13 cellular contexts compared by ENCODE assay signal in the genomic region with DNA sequence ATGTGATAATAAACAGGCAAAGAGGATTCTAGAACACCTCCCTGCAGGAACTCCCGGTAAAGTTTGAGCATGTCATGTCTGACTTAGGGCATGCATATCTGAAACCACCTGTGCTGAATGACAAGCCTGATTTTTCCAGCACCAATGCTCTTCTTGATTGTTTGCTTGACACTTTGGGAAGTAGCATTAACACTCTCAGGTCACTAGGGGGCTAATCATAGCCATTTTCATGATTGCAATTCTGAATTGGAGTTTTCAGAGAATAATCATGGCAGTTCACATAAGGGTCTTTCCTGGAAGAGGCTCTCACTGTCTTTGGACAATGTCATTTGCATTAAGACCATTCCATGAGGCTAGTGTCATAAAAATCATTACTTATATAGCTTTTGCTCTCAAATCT.
A peak's percentile ranks its signal among the peaks of the same experiment; 100 is the strongest.
DNase-seq lines count a peak whose midpoint lies in the region; ATAC-seq and TF ChIP-seq lines count a peak whose summit lies in the region.
"Had no signal": no experiment of that assay in that cellular context is flagged by ENCODE, and none has a peak within 500 bp of the region (broad histone marks: within the 10 kb centered on the region; RNA-seq: fewer than 3 reads in every experiment).

No MANE protein-coding gene starts in this region.

- ATAC-seq in DND-41 (ENCODE audit: insufficient read depth, low read depth) (no peak), HCT116 (no peak), left lung (peak; percentile 29), HG03139 (IDR thresholded peaks at IDR 0.05; ENCODE audit: unreplicated experiment) (no peak)

- RAD21 ChIA-PET in HCT116 (lab: Charles Lee; ENCODE audit: low non-redundant PET in 1 of 2, low total read pairs in 2 of 2, uncharacterized antibody in 2 of 2, unreplicated experiment in 2 of 2): no interaction called here

- 57 to 92% methylated on average over 1 of the region's 1 CpG for WGBS in sigmoid colon, 2 donors

- intact Hi-C loops in HCT116 (cut with micrococcal nuclease): loop anchor here (10.0 kb wide), 1 partner anchor 490 kb away; no protein-coding TSS in a partner anchor
- intact Hi-C loops in left lung (cut with DNase I): no loop called here
- intact Hi-C loops in sigmoid colon (cut with DNase I): no loop called here

- H3K27me3 ChIP-seq in DND-41 (ENCODE audit: insufficient read depth, low read length, poor library complexity) (no peaks in the 10 kb centered on the region), HCT116 (ENCODE audit: insufficient read depth, low read length) (no peaks in the 10 kb centered on the region), left lung (no peaks in the 10 kb centered on the region), sigmoid colon (no peaks in the 10 kb centered on the region)

- DNase-seq in DND-41 (no peak), HCT116 (ENCODE audit: low read depth, low spot score) (no peak), astrocyte of the cerebellum (ENCODE audit: low read depth) (no peak), left lung (no peak), sigmoid colon (no peak), COLO668 (lab: John Stamatoyannopoulos, UW; ENCODE audit: unreplicated experiment) (no peak)
- DNase-seq: activated CD8-positive, alpha-beta memory T cell treated with anti-CD3 and anti-CD28 coated beads, Interleukin-2, amount 50 U/mL, for 48 hours; cerebellar nuclear complex; head of caudate nucleus; NCI-H1694; stimulated activated CD4-positive, alpha-beta T cell treated with anti-CD3 and anti-CD28 coated beads, Interleukin-1b, Interleukin-23, amount 100 ng/mL, for 48 hours had no signal

- POLR2A ChIA-PET in HCT116 (lab: Charles Lee): no interaction called here

- no peak for TF ChIP-seq POLR2A in HCT116 (IDR thresholded peaks at IDR 0.05; ENCODE audit: borderline replicate concordance, extremely low read depth, insufficient read depth, insufficient read length)
- no peak for TF ChIP-seq POLR2A in sigmoid colon (IDR thresholded peaks at IDR 0.05)

- H3K36me3 ChIP-seq in DND-41 (ENCODE audit: insufficient read depth, low read length) (no peaks in the 10 kb centered on the region), HCT116 (ENCODE audit: control insufficient read depth in 1 of 2, insufficient read depth in 2 of 2, low read length in 2 of 2) (no peaks in the 10 kb centered on the region), left lung (no peaks in the 10 kb centered on the region), sigmoid colon (no peaks in the 10 kb centered on the region)

- H3K79me2 ChIP-seq in DND-41 (ENCODE audit: insufficient read depth, low read length) (no peaks in the 10 kb centered on the region), HCT116 (ENCODE audit: insufficient read depth, low read length) (no peaks in the 10 kb centered on the region)

- H3K4me2 ChIP-seq in DND-41 (ENCODE audit: insufficient read depth, low read length) (no peak overlapping the region), HCT116 (ENCODE audit: low read length) (no peak overlapping the region)

- H2AFZ ChIP-seq in DND-41 (ENCODE audit: low read depth, low read length) (no peak overlapping the region), HCT116 (ENCODE audit: low read depth, low read length, poor library complexity, severe bottlenecking) (no peak overlapping the region)

- no peaks in the 10 kb centered on the region for H3K4me1 ChIP-seq in DND-41 (ENCODE audit: insufficient read depth, low read length)
- no peaks in the 10 kb centered on the region for H3K4me1 ChIP-seq in HCT116 (ENCODE audit: control insufficient read depth in 1 of 2, insufficient read depth in 2 of 2, low read length in 2 of 2)
- H3K4me1 ChIP-seq in left lung: no peaks in the 10 kb centered on the region
- H3K4me1 ChIP-seq in sigmoid colon: peaks cover 0 to under 1% (median 0%) of the 10 kb centered on the region in 4 donors

- no peaks in the 10 kb centered on the region for H3K9me3 ChIP-seq in DND-41 (ENCODE audit: insufficient read depth, low read length, severe bottlenecking)
- no peaks in the 10 kb centered on the region for H3K9me3 ChIP-seq in HCT116 (ENCODE audit: control insufficient read depth in 1 of 2, insufficient read depth in 1 of 2, low read depth in 1 of 2, low read length in 2 of 2)
- no peaks in the 10 kb centered on the region for H3K9me3 ChIP-seq in left lung
- no peaks in the 10 kb centered on the region for H3K9me3 ChIP-seq in sigmoid colon

- BruUV-seq in HCT116 (replicated peaks; lab: Mats Ljungman, UMichigan): no TSS peak

- no peak overlapping the region for H3K9ac ChIP-seq in DND-41 (ENCODE audit: low read depth, low read length)
- H3K9ac ChIP-seq in HCT116 (ENCODE audit: low read length): no peak overlapping the region

- H4K20me1 ChIP-seq in DND-41 (ENCODE audit: insufficient read depth, low read length) (no peaks in the 10 kb centered on the region), HCT116 (ENCODE audit: insufficient read depth) (no peaks in the 10 kb centered on the region)

- H3K4me3 ChIP-seq in DND-41 (ENCODE audit: low read depth in 1 of 2, low read length in 2 of 2): no peak overlapping the region
- H3K4me3 ChIP-seq in HCT116 (replicated peaks in 1 of 2; ENCODE audit: low read depth in 1 of 2, low read length in 2 of 2): no peak overlapping the region
- no peak overlapping the region for H3K4me3 ChIP-seq in astrocyte of the cerebellum (ENCODE audit: low read depth, low read length)
- H3K4me3 ChIP-seq in left lung: no peak overlapping the region
- H3K4me3 ChIP-seq in sigmoid colon: no peak overlapping the region
- H3K4me3 ChIP-seq: SK-N-MC had no signal

- no peak overlapping the region for H3K27ac ChIP-seq in DND-41 (ENCODE audit: low read length)
- no peak overlapping the region for H3K27ac ChIP-seq in HCT116 (ENCODE audit: low read depth, low read length)
- no peak overlapping the region for H3K27ac ChIP-seq in left lung
- H3K27ac ChIP-seq in sigmoid colon: no peak overlapping the region
- H3K27ac ChIP-seq: SK-N-MC had no signal

- no peak for TF ChIP-seq EP300 in sigmoid colon (IDR thresholded peaks at IDR 0.05)

- TF ChIP-seq CTCF in DND-41 (IDR thresholded peaks at IDR 0.05; ENCODE audit: borderline replicate concordance, extremely low read depth, low read length, poor library complexity, severe bottlenecking) (peak; percentile 67), HCT116 (IDR thresholded peaks at IDR 0.05 in 2 of 3, conservative IDR thresholded peaks at IDR 0.05 in 1 of 3; ENCODE audit: borderline replicate concordance in 1 of 3, insufficient read depth in 1 of 3, low read depth in 2 of 3, low read length in 2 of 3) (peak in 2 of 3 experiments; percentile 45 to 49; a peak in 4 of 6 replicates), astrocyte of the cerebellum (IDR thresholded peaks at IDR 0.05; ENCODE audit: low read depth, low read length, missing control alignments) (peak; percentile 50), left lung (IDR thresholded peaks at IDR 0.05) (no peak), sigmoid colon (IDR thresholded peaks at IDR 0.05) (no peak)

- H3K9me2 ChIP-seq in HCT116 (ENCODE audit: insufficient read depth): no peaks in the 10 kb centered on the region

- in situ Hi-C loops in astrocyte of the cerebellum (cut with HindIII; ENCODE audit: low sequenced_read_pairs): no loop called here

- CTCF ChIA-PET in HCT116 (lab: Charles Lee): no interaction called here

- TF ChIP-seq RAD21 in HCT116 (IDR thresholded peaks at IDR 0.05; ENCODE audit: low read depth): no peak

TF ChIP-seq in HCT116, 20 proteins besides CTCF, POLR2A, EP300 and RAD21 (continues in another document):
- no peak for TF ChIP-seq SP1 (IDR thresholded peaks at IDR 0.05; ENCODE audit: low read depth)
- TF ChIP-seq, protein P1, sequence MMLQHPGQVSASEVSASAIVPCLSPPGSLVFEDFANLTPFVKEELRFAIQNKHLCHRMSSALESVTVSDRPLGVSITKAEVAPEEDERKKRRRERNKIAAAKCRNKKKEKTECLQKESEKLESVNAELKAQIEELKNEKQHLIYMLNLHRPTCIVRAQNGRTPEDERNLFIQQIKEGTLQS (IDR thresholded peaks at IDR 0.05): no peak
- TF ChIP-seq ZNF274 (IDR thresholded peaks at IDR 0.05; ENCODE audit: low read depth, low read length): no peak
- no peak for TF ChIP-seq TCF7L2 (IDR thresholded peaks at IDR 0.05; ENCODE audit: borderline replicate concordance, extremely low read depth, insufficient read depth, insufficient read length)
- TF ChIP-seq, protein P2, sequence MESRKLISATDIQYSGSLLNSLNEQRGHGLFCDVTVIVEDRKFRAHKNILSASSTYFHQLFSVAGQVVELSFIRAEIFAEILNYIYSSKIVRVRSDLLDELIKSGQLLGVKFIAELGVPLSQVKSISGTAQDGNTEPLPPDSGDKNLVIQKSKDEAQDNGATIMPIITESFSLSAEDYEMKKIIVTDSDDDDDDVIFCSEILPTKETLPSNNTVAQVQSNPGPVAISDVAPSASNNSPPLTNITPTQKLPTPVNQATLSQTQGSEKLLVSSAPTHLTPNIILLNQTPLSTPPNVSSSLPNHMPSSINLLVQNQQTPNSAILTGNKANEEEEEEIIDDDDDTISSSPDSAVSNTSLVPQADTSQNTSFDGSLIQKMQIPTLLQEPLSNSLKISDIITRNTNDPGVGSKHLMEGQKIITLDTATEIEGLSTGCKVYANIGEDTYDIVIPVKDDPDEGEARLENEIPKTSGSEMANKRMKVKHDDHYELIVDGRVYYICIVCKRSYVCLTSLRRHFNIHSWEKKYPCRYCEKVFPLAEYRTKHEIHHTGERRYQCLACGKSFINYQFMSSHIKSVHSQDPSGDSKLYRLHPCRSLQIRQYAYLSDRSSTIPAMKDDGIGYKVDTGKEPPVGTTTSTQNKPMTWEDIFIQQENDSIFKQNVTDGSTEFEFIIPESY (IDR thresholded peaks at IDR 0.05; ENCODE audit: extremely low read depth, insufficient replicate concordance, low read length): no peak
- no peak for TF ChIP-seq ZFX (IDR thresholded peaks at IDR 0.05)

Comparison
In these comparisons a context has a peak if more than half of its experiments do, and no peak if none do; other contexts are left out.
1. CTCF ChIP-seq: peak in DND-41 (single experiment), HCT116 (2 of 3) and astrocyte of the cerebellum (single experiment); none in left lung (0 of 2) and sigmoid colon (0 of 4).